Comparison of ENCODE assay signal across 1 cellular context in the genomic region with DNA sequence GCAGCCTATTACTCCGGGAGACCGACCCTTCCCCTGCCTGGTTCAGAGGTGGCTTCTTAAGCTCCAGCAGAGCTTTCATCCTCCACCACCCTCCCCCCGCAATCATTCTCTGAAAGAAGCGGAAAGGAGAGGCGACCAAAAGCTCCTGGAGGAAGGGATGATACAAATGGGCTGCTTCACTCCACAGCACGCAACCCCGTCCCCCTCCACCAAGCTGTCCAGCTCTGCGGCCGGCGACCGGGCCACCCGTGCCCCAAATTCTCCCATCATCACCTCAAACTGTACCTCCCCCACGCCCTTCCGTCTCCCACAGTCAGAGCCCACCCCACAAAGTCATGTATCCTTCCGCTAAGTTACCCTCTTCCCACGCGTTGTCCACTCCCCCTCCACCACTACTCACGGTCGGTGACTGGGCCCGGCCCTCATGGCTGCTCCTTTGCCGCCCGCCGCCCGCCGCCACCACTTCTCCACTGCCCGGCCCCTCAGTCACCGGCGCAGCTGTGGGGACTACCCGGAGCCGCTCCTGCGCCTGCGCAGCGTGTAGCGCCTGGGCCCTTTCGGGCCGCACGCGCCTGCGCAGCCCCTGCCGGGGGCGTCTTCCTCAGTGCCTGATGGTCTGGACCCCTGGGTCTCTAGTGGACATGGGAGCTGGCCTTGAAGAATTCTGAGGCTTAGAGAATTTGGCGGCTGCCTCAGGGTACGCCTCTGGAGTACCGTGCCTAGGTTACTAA.
TF ChIP-seq lines count a peak whose summit lies in the region.

A gene with protein sequence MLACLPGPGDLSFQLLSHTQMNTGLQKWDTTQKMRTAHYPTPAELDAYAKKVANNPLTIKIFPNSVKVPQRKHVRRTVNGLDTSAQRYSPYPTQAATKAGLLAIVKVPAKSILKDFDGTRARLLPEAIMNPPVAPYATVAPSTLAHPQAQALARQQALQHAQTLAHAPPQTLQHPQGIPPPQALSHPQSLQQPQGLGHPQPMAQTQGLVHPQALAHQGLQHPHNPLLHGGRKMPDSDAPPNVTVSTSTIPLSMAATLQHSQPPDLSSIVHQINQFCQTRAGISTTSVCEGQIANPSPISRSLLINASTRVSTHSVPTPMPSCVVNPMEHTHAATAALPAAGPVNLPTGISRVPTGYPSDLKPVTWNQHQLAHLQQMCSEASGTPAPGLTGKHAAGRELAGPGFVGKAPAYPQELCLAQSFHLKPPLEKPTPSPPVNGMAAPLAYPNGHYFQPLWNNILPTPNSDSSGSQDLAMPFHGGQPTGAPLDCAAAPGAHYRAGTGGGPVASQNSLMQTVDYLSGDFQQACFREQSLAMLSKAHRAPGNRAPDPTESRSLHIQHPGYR (minus strand): TSS at position 509 of the 731 bp plus-strand sequence. CDS start 76,123 bp downstream, outside the sequence.

TF ChIP-seq in HepG2, 621 proteins besides CTCF, POLR2A, EP300 and RAD21 (continued from another document and continues in another):
- TF ChIP-seq, protein P1, sequence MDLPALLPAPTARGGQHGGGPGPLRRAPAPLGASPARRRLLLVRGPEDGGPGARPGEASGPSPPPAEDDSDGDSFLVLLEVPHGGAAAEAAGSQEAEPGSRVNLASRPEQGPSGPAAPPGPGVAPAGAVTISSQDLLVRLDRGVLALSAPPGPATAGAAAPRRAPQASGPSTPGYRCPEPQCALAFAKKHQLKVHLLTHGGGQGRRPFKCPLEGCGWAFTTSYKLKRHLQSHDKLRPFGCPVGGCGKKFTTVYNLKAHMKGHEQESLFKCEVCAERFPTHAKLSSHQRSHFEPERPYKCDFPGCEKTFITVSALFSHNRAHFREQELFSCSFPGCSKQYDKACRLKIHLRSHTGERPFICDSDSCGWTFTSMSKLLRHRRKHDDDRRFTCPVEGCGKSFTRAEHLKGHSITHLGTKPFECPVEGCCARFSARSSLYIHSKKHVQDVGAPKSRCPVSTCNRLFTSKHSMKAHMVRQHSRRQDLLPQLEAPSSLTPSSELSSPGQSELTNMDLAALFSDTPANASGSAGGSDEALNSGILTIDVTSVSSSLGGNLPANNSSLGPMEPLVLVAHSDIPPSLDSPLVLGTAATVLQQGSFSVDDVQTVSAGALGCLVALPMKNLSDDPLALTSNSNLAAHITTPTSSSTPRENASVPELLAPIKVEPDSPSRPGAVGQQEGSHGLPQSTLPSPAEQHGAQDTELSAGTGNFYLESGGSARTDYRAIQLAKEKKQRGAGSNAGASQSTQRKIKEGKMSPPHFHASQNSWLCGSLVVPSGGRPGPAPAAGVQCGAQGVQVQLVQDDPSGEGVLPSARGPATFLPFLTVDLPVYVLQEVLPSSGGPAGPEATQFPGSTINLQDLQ (CRISPR knock-in tag; IDR thresholded peaks at IDR 0.05), result 0 out of 2 replicates have a peak, but pooled peaks have one; percentile 46
- 0 out of 2 replicates have a peak, but pooled peaks have one; percentile 60 for TF ChIP-seq ZNF563 (CRISPR knock-in tag; IDR thresholded peaks at IDR 0.05)
- no peak for TF ChIP-seq ZNF652 (CRISPR knock-in tag; IDR thresholded peaks at IDR 0.05; ENCODE audit: borderline replicate concordance, low read depth)
- 0 out of 2 replicates have a peak, but pooled peaks have one; percentile 21 for TF ChIP-seq MIXL1 (CRISPR knock-in tag; IDR thresholded peaks at IDR 0.05)
- TF ChIP-seq ZNF788 (CRISPR knock-in tag; IDR thresholded peaks at IDR 0.05; ENCODE audit: borderline replicate concordance), result peak; percentile 50; the same call in 1 of the 2 replicates
- TF ChIP-seq, protein P2, sequence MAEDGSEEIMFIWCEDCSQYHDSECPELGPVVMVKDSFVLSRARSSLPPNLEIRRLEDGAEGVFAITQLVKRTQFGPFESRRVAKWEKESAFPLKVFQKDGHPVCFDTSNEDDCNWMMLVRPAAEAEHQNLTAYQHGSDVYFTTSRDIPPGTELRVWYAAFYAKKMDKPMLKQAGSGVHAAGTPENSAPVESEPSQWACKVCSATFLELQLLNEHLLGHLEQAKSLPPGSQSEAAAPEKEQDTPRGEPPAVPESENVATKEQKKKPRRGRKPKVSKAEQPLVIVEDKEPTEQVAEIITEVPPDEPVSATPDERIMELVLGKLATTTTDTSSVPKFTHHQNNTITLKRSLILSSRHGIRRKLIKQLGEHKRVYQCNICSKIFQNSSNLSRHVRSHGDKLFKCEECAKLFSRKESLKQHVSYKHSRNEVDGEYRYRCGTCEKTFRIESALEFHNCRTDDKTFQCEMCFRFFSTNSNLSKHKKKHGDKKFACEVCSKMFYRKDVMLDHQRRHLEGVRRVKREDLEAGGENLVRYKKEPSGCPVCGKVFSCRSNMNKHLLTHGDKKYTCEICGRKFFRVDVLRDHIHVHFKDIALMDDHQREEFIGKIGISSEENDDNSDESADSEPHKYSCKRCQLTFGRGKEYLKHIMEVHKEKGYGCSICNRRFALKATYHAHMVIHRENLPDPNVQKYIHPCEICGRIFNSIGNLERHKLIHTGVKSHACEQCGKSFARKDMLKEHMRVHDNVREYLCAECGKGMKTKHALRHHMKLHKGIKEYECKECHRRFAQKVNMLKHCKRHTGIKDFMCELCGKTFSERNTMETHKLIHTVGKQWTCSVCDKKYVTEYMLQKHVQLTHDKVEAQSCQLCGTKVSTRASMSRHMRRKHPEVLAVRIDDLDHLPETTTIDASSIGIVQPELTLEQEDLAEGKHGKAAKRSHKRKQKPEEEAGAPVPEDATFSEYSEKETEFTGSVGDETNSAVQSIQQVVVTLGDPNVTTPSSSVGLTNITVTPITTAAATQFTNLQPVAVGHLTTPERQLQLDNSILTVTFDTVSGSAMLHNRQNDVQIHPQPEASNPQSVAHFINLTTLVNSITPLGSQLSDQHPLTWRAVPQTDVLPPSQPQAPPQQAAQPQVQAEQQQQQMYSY (CRISPR knock-in tag; IDR thresholded peaks at IDR 0.05), result no peak
- peak; percentile 72; the same call in 1 of the 2 replicates for TF ChIP-seq ATF7-NPFF (CRISPR knock-in tag; IDR thresholded peaks at IDR 0.05; ENCODE audit: low read depth)
- TF ChIP-seq ZNF549 (CRISPR knock-in tag; IDR thresholded peaks at IDR 0.05), result no peak
- no peak for TF ChIP-seq ZFP36L2 (CRISPR knock-in tag; IDR thresholded peaks at IDR 0.05)
- TF ChIP-seq ZNF772 (CRISPR knock-in tag; IDR thresholded peaks at IDR 0.05), result no peak
- no peak for TF ChIP-seq CREM (IDR thresholded peaks at IDR 0.05)
- TF ChIP-seq CREM (CRISPR knock-in tag; IDR thresholded peaks at IDR 0.05), result no peak
- no peak for TF ChIP-seq ZNF558 (CRISPR knock-in tag; IDR thresholded peaks at IDR 0.05; ENCODE audit: borderline replicate concordance)
- 0 out of 2 replicates have a peak, but pooled peaks have one; percentile 28 for TF ChIP-seq ZZZ3 (CRISPR knock-in tag; IDR thresholded peaks at IDR 0.05; ENCODE audit: borderline replicate concordance)
- TF ChIP-seq ARNT2 (CRISPR knock-in tag; IDR thresholded peaks at IDR 0.05; ENCODE audit: low read depth), result peak; percentile 56; the same call in 1 of the 2 replicates
- TF ChIP-seq SMAD1 (CRISPR knock-in tag; IDR thresholded peaks at IDR 0.05; ENCODE audit: borderline replicate concordance, low read depth), result 0 out of 2 replicates have a peak, but pooled peaks have one; percentile 51
- TF ChIP-seq, protein P3, sequence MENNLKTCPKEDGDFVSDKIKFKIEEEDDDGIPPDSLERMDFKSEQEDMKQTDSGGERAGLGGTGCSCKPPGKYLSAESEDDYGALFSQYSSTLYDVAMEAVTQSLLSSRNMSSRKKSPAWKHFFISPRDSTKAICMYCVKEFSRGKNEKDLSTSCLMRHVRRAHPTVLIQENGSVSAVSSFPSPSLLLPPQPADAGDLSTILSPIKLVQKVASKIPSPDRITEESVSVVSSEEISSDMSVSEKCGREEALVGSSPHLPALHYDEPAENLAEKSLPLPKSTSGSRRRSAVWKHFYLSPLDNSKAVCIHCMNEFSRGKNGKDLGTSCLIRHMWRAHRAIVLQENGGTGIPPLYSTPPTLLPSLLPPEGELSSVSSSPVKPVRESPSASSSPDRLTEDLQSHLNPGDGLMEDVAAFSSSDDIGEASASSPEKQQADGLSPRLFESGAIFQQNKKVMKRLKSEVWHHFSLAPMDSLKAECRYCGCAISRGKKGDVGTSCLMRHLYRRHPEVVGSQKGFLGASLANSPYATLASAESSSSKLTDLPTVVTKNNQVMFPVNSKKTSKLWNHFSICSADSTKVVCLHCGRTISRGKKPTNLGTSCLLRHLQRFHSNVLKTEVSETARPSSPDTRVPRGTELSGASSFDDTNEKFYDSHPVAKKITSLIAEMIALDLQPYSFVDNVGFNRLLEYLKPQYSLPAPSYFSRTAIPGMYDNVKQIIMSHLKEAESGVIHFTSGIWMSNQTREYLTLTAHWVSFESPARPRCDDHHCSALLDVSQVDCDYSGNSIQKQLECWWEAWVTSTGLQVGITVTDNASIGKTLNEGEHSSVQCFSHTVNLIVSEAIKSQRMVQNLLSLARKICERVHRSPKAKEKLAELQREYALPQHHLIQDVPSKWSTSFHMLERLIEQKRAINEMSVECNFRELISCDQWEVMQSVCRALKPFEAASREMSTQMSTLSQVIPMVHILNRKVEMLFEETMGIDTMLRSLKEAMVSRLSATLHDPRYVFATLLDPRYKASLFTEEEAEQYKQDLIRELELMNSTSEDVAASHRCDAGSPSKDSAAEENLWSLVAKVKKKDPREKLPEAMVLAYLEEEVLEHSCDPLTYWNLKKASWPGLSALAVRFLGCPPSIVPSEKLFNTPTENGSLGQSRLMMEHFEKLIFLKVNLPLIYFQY (CRISPR knock-in tag; IDR thresholded peaks at IDR 0.05; ENCODE audit: borderline replicate concordance), result no peak
- TF ChIP-seq, protein P4, sequence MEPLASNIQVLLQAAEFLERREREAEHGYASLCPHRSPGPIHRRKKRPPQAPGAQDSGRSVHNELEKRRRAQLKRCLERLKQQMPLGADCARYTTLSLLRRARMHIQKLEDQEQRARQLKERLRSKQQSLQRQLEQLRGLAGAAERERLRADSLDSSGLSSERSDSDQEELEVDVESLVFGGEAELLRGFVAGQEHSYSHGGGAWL (CRISPR knock-in tag; IDR thresholded peaks at IDR 0.05), result 0 out of 2 replicates have a peak, but pooled peaks have one; percentile 25
- TF ChIP-seq KMT2A (CRISPR knock-in tag; IDR thresholded peaks at IDR 0.05), result no peak
- peak; percentile 70 for TF ChIP-seq ZNF883 (CRISPR knock-in tag; IDR thresholded peaks at IDR 0.05; ENCODE audit: not compliant biosample characterization)
- no peak for TF ChIP-seq HMGA1 (CRISPR knock-in tag; conservative IDR thresholded peaks at IDR 0.05)
- TF ChIP-seq POLR2G (IDR thresholded peaks at IDR 0.05; ENCODE audit: low read depth, low read length), result peak; percentile 83
- TF ChIP-seq PITX1 (CRISPR knock-in tag; IDR thresholded peaks at IDR 0.05), result 0 out of 2 replicates have a peak, but pooled peaks have one; percentile 6
- no peak for TF ChIP-seq ZNF724P (CRISPR knock-in tag; IDR thresholded peaks at IDR 0.05; ENCODE audit: borderline replicate concordance)
- TF ChIP-seq ZKSCAN8 (CRISPR knock-in tag; IDR thresholded peaks at IDR 0.05; ENCODE audit: borderline replicate concordance), result no peak
- no peak for TF ChIP-seq DNMT3B (CRISPR knock-in tag; conservative IDR thresholded peaks at IDR 0.05)
- TF ChIP-seq, protein P5, sequence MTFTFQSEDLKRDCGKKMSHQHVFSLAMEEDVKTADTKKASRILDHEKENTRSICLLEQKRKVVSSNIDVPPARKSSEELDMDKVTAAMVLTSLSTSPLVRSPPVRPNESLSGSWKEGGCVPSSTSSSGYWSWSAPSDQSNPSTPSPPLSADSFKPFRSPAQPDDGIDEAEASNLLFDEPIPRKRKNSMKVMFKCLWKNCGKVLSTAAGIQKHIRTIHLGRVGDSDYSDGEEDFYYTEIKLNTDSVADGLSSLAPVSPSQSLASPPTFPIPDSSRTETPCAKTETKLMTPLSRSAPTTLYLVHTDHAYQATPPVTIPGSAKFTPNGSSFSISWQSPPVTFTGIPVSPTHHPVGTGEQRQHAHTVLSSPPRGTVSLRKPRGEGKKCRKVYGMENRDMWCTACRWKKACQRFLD (CRISPR knock-in tag; IDR thresholded peaks at IDR 0.05; ENCODE audit: borderline replicate concordance), result 0 out of 2 replicates have a peak, but pooled peaks have one; percentile 45
- peak; percentile 63; the same call in 1 of the 2 replicates for TF ChIP-seq TARDBP (CRISPR knock-in tag; IDR thresholded peaks at IDR 0.05)
- TF ChIP-seq, protein P6, sequence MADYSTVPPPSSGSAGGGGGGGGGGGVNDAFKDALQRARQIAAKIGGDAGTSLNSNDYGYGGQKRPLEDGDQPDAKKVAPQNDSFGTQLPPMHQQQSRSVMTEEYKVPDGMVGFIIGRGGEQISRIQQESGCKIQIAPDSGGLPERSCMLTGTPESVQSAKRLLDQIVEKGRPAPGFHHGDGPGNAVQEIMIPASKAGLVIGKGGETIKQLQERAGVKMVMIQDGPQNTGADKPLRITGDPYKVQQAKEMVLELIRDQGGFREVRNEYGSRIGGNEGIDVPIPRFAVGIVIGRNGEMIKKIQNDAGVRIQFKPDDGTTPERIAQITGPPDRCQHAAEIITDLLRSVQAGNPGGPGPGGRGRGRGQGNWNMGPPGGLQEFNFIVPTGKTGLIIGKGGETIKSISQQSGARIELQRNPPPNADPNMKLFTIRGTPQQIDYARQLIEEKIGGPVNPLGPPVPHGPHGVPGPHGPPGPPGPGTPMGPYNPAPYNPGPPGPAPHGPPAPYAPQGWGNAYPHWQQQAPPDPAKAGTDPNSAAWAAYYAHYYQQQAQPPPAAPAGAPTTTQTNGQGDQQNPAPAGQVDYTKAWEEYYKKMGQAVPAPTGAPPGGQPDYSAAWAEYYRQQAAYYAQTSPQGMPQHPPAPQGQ (CRISPR knock-in tag; IDR thresholded peaks at IDR 0.05; ENCODE audit: borderline replicate concordance), result no peak
- no peak for TF ChIP-seq ZNF326 (CRISPR knock-in tag; IDR thresholded peaks at IDR 0.05; ENCODE audit: borderline replicate concordance)
- TF ChIP-seq ZNF713 (CRISPR knock-in tag; IDR thresholded peaks at IDR 0.05), result 0 out of 2 replicates have a peak, but pooled peaks have one; percentile 24
- TF ChIP-seq, protein P7, sequence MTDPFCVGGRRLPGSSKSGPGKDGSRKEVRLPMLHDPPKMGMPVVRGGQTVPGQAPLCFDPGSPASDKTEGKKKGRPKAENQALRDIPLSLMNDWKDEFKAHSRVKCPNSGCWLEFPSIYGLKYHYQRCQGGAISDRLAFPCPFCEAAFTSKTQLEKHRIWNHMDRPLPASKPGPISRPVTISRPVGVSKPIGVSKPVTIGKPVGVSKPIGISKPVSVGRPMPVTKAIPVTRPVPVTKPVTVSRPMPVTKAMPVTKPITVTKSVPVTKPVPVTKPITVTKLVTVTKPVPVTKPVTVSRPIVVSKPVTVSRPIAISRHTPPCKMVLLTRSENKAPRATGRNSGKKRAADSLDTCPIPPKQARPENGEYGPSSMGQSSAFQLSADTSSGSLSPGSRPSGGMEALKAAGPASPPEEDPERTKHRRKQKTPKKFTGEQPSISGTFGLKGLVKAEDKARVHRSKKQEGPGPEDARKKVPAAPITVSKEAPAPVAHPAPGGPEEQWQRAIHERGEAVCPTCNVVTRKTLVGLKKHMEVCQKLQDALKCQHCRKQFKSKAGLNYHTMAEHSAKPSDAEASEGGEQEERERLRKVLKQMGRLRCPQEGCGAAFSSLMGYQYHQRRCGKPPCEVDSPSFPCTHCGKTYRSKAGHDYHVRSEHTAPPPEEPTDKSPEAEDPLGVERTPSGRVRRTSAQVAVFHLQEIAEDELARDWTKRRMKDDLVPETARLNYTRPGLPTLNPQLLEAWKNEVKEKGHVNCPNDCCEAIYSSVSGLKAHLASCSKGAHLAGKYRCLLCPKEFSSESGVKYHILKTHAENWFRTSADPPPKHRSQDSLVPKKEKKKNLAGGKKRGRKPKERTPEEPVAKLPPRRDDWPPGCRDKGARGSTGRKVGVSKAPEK (CRISPR knock-in tag; IDR thresholded peaks at IDR 0.05; ENCODE audit: borderline replicate concordance), result no peak
- peak; percentile 25; the same call in 1 of the 2 replicates for TF ChIP-seq HOXA3 (CRISPR knock-in tag; IDR thresholded peaks at IDR 0.05)
- TF ChIP-seq YEATS4 (CRISPR knock-in tag; IDR thresholded peaks at IDR 0.05; ENCODE audit: borderline replicate concordance), result no peak
